14 cellular contexts compared by ENCODE assay signal in the genomic region with DNA sequence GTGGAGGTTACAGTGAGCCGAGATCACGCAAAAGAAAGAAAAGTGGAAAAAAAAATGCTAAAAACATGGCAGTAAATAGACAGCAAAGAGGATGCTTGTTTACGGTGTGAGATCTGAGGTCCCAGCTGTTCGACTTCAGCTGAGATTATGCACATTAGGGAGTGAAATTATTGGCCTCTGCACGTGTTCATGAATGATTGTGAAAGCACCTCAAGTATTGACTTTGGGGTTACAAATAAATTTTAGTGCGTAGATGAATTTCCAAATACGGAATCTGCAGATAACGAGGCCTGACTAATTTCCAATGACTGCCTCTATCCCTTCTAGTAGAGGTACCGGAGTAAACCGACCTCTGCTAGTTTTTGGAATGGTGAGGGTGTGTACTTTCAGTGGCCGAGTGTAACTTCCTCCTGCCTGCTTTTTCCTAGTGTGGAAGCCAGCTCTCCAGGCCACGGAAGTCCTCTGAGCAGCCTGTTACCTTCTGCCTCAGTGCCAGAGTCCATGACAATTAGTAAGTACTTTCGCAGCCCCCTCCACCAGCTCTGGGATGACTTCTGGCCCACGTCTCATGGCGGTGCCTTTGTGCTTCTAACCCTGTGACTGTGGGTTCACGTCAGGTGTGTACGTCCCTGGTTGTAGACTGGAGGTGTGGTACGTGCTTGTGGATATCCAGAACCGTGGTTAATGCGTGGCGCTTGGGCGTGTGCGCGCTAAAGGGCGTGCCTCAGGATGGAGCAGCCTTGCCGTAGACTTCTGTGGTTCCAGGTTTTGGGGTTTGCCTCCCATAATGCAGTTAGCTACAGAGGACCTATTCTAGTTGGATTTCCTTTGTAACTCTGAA.
DNase-seq lines count a peak whose midpoint lies in the region; ATAC-seq lines count a peak whose summit lies in the region.
"Had no signal": no experiment of that assay in that cellular context is flagged by ENCODE, and none has a peak within 500 bp of the region (broad histone marks: within the 10 kb centered on the region; RNA-seq: fewer than 3 reads in every experiment).

No MANE protein-coding gene starts in this region.

- no peak overlapping the region for H3K9ac ChIP-seq in mesenchymal stem cell (ENCODE audit: low read length)
- H3K9ac ChIP-seq: GM23248 had no signal

- H3K14ac ChIP-seq in mesenchymal stem cell (ENCODE audit: low read length in 2 of 2): no peak overlapping the region

- no peak overlapping the region for H3K4me3 ChIP-seq in mesenchymal stem cell (ENCODE audit: insufficient read depth in 1 of 2, low read depth in 1 of 2, low read length in 2 of 2)
- H3K4me3 ChIP-seq in aorta (ENCODE audit: low read length in 2 of 2): no peak overlapping the region
- H3K4me3 ChIP-seq: GM23248 had no signal

- H3K4me1 ChIP-seq in mesenchymal stem cell (ENCODE audit: control insufficient read depth, insufficient read depth, low read depth, low read length) (peaks cover 1% of the 10 kb centered on the region), aorta (ENCODE audit: control insufficient read depth in 1 of 2, insufficient read depth in 2 of 2, low read length in 2 of 2) (no peaks in the 10 kb centered on the region)

- H3K4me1 Mint-ChIP-seq in activated T-helper 1 cell treated with anti-CD3 and anti-CD28 coated beads, Interleukin-12 subunit alpha, Interleukin-12 subunit beta, Interleukin-2, Interleukin-4 antibody, amounts not matched to agents 30 ng/mL and 10 ng/mL and 1 ng/mL, durations not matched to agents 14 hours and 24 hours and 36 hours (ENCODE audit: low read depth): peaks cover 71% of the 10 kb centered on the region

- no peak overlapping the region for H4K8ac ChIP-seq in mesenchymal stem cell (ENCODE audit: low read length)

- H3K9me3 ChIP-seq in mesenchymal stem cell (ENCODE audit: control insufficient read depth, low read length) (no peaks in the 10 kb centered on the region), aorta (ENCODE audit: control insufficient read depth, low read length) (no peaks in the 10 kb centered on the region)

- H2AFZ ChIP-seq in mesenchymal stem cell (ENCODE audit: low read depth, low read length): no peak overlapping the region
- H2AFZ ChIP-seq: GM23248 had no signal

- no peak overlapping the region for H2BK120ac ChIP-seq in mesenchymal stem cell (ENCODE audit: low read depth, low read length)

- H3K27me3 Mint-ChIP-seq in activated T-helper 1 cell treated with anti-CD3 and anti-CD28 coated beads, Interleukin-12 subunit alpha, Interleukin-12 subunit beta, Interleukin-2, Interleukin-4 antibody, amounts not matched to agents 30 ng/mL and 10 ng/mL and 1 ng/mL, durations not matched to agents 14 hours and 24 hours and 36 hours (ENCODE audit: insufficient read depth): no peaks in the 10 kb centered on the region

- ATAC-seq in aorta (ENCODE audit: low FRiP score): no peak
- no peak for ATAC-seq in GM18873 (IDR thresholded peaks at IDR 0.05; ENCODE audit: low FRiP score, unreplicated experiment)

- H3K27ac ChIP-seq in mesenchymal stem cell (ENCODE audit: low read length, poor library complexity, severe bottlenecking) (no peak overlapping the region), aorta (ENCODE audit: low read depth in 1 of 2, low read length in 2 of 2) (no peak overlapping the region)
- H3K27ac ChIP-seq: GM23248 had no signal

- peaks cover 25 to 60% of the 10 kb centered on the region in 2 experiments for H3K36me3 ChIP-seq in mesenchymal stem cell (ENCODE audit: control insufficient read depth in 1 of 2, insufficient read depth in 2 of 2, low read depth in 1 of 2, low read length in 2 of 2)
- peaks cover 6 to 8% of the 10 kb centered on the region in 2 donors for H3K36me3 ChIP-seq in aorta (ENCODE audit: control insufficient read depth in 1 of 2, insufficient read depth in 2 of 2, low read length in 1 of 2)

- H2BK12ac ChIP-seq in mesenchymal stem cell (ENCODE audit: low read length in 2 of 2): no peak overlapping the region

- H2BK15ac ChIP-seq in mesenchymal stem cell (ENCODE audit: low read depth, poor library complexity, severe bottlenecking): no peak overlapping the region

- H3K18ac ChIP-seq in mesenchymal stem cell (ENCODE audit: low read depth in 1 of 2, low read length in 2 of 2): no peak overlapping the region

- peak overlapping the region; percentile 70 for H4K91ac ChIP-seq in mesenchymal stem cell (ENCODE audit: low read length)

- H2BK5ac ChIP-seq in mesenchymal stem cell (ENCODE audit: low read depth, low read length, poor library complexity, severe bottlenecking): no peak overlapping the region

- peaks cover 7% of the 10 kb centered on the region for H3K9me3 Mint-ChIP-seq in activated T-helper 1 cell treated with anti-CD3 and anti-CD28 coated beads, Interleukin-12 subunit alpha, Interleukin-12 subunit beta, Interleukin-2, Interleukin-4 antibody, amounts not matched to agents 30 ng/mL and 10 ng/mL and 1 ng/mL, durations not matched to agents 14 hours and 24 hours and 36 hours

- DNase-seq in stimulated activated CD4-positive, alpha-beta T cell treated with anti-CD3 and anti-CD28 coated beads, Interleukin-15, amount 100 ng/mL, for 24 hours: peak; percentile 38
- no peak for DNase-seq in stimulated activated CD4-positive, alpha-beta T cell treated with anti-CD3 and anti-CD28 coated beads, Interleukin-4, amount 100 ng/mL, for 4 hours
- DNase-seq in activated T-helper 1 cell treated with anti-CD3 and anti-CD28 coated beads, Interleukin-12 subunit alpha, Interleukin-12 subunit beta, Interleukin-2, Interleukin-4 antibody, amounts not matched to agents 30 ng/mL and 10 ng/mL and 1 ng/mL, durations not matched to agents 14 hours and 24 hours and 36 hours (ENCODE audit: low spot score): peak; percentile 17
- DNase-seq in mesenchymal stem cell (no peak), aorta (peak; percentile 27 to 41), HCEC 1CT (no peak), SHP77 treated with DMSO at 0.1 percent for 48 hours (lab: John Stamatoyannopoulos, UW) (no peak)
- DNase-seq: activated CD8-positive, alpha-beta memory T cell treated with anti-CD3 and anti-CD28 coated beads, Interleukin-2, amount 50 U/mL, for 4 hours; dermis blood vessel endothelial cell; DMS79 treated with DMSO at 0.1 percent for 48 hours; GM23248; MV-4-11; T1000 had no signal

- no peak overlapping the region for H3K4me2 ChIP-seq in mesenchymal stem cell (ENCODE audit: low read length, poor library complexity, severe bottlenecking)

- H3K4ac ChIP-seq in mesenchymal stem cell (ENCODE audit: low read depth in 1 of 2, low read length in 2 of 2): no peak overlapping the region

- peak overlapping the region; percentile 72 for H3K4me3 Mint-ChIP-seq in activated T-helper 1 cell treated with anti-CD3 and anti-CD28 coated beads, Interleukin-12 subunit alpha, Interleukin-12 subunit beta, Interleukin-2, Interleukin-4 antibody, amounts not matched to agents 30 ng/mL and 10 ng/mL and 1 ng/mL, durations not matched to agents 14 hours and 24 hours and 36 hours

- no peak overlapping the region for H3K23ac ChIP-seq in mesenchymal stem cell (ENCODE audit: low read length in 2 of 2)

- H3K27ac Mint-ChIP-seq in activated T-helper 1 cell treated with anti-CD3 and anti-CD28 coated beads, Interleukin-12 subunit alpha, Interleukin-12 subunit beta, Interleukin-2, Interleukin-4 antibody, amounts not matched to agents 30 ng/mL and 10 ng/mL and 1 ng/mL, durations not matched to agents 14 hours and 24 hours and 36 hours: peak overlapping the region; percentile 97

- intact Hi-C loops in activated T-helper 1 cell treated with anti-CD3 and anti-CD28 coated beads, Interleukin-12 subunit alpha, Interleukin-12 subunit beta, Interleukin-2, Interleukin-4 antibody, amounts not matched to agents 30 ng/mL and 10 ng/mL and 1 ng/mL, durations not matched to agents 14 hours and 24 hours and 36 hours (cut with micrococcal nuclease): no loop called here
- intact Hi-C loops in aorta (cut with DNase I): no loop called here

- WGBS in mesenchymal stem cell: 94% methylated on average over 24 of the region's 26 CpGs
- WGBS in aorta, 2 donors: 92 to 94% methylated on average over 26 of the region's 26 CpGs

- H2AK5ac ChIP-seq in mesenchymal stem cell (ENCODE audit: low read length, severe bottlenecking): no peak overlapping the region

- H3K36me3 Mint-ChIP-seq in activated T-helper 1 cell treated with anti-CD3 and anti-CD28 coated beads, Interleukin-12 subunit alpha, Interleukin-12 subunit beta, Interleukin-2, Interleukin-4 antibody, amounts not matched to agents 30 ng/mL and 10 ng/mL and 1 ng/mL, durations not matched to agents 14 hours and 24 hours and 36 hours (ENCODE audit: low read depth): no peaks in the 10 kb centered on the region

- peaks cover 5% of the 10 kb centered on the region for H3K79me1 ChIP-seq in mesenchymal stem cell (replicated peaks; ENCODE audit: low read length, poor library complexity, severe bottlenecking)

- H3K27me3 ChIP-seq in mesenchymal stem cell (ENCODE audit: control insufficient read depth in 1 of 2, insufficient read depth in 1 of 2, low read length in 2 of 2) (no peaks in the 10 kb centered on the region), aorta (ENCODE audit: control insufficient read depth in 1 of 2, insufficient read depth in 2 of 2, low read length in 1 of 2) (no peaks in the 10 kb centered on the region)

Comparison
In these comparisons a context has a peak if more than half of its experiments do, and no peak if none do; other contexts are left out.
1. DNase-seq: peak in stimulated activated CD4-positive, alpha-beta T cell treated with anti-CD3 and anti-CD28 coated beads, Interleukin-15, amount 100 ng/mL, for 24 hours (single experiment), activated T-helper 1 cell treated with anti-CD3 and anti-CD28 coated beads, Interleukin-12 subunit alpha, Interleukin-12 subunit beta, Interleukin-2, Interleukin-4 antibody, amounts not matched to agents 30 ng/mL and 10 ng/mL and 1 ng/mL, durations not matched to agents 14 hours and 24 hours and 36 hours (single experiment) and aorta (2 of 2); none in stimulated activated CD4-positive, alpha-beta T cell treated with anti-CD3 and anti-CD28 coated beads, Interleukin-4, amount 100 ng/mL, for 4 hours (0 of 2), mesenchymal stem cell (single experiment), HCEC 1CT (single experiment) and SHP77 treated with DMSO at 0.1 percent for 48 hours (single experiment).